In the genomic region with DNA sequence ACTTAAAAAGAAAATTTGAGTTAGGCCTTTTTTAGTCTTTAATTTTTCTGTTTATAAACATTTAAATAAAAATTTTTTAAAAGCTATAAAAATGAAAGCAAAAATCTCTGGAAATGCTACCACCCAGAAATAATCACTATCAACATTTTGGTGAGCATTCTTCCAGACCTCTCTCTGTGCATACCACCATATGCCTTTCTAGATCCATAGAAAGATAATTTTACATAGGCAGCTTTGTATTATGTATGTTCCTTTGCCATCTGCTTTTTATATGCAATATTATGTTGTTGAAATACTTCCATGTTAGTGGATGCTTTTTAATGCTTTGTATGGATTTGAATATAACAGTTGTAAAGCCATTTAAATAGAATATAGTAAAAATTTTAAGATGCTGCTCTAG, we compare ENCODE assay signal across 5 cellular contexts.
"Had no signal": no experiment of that assay in that cellular context is flagged by ENCODE, and none has a peak within 500 bp of the region (broad histone marks: within the 10 kb centered on the region; RNA-seq: fewer than 3 reads in every experiment).

No MANE protein-coding gene starts in this region.

- H3K4me3 ChIP-seq: K562 had no signal

- FAIRE-seq: HepG2, HTR-8/SVneo, K562 had no signal

- H3K27ac ChIP-seq: HL-60 had no signal

- ATAC-seq: HepG2, K562 had no signal

- DNase-seq: IMR-90 had no signal
